1 cellular context compared by ENCODE assay signal in the genomic region with DNA sequence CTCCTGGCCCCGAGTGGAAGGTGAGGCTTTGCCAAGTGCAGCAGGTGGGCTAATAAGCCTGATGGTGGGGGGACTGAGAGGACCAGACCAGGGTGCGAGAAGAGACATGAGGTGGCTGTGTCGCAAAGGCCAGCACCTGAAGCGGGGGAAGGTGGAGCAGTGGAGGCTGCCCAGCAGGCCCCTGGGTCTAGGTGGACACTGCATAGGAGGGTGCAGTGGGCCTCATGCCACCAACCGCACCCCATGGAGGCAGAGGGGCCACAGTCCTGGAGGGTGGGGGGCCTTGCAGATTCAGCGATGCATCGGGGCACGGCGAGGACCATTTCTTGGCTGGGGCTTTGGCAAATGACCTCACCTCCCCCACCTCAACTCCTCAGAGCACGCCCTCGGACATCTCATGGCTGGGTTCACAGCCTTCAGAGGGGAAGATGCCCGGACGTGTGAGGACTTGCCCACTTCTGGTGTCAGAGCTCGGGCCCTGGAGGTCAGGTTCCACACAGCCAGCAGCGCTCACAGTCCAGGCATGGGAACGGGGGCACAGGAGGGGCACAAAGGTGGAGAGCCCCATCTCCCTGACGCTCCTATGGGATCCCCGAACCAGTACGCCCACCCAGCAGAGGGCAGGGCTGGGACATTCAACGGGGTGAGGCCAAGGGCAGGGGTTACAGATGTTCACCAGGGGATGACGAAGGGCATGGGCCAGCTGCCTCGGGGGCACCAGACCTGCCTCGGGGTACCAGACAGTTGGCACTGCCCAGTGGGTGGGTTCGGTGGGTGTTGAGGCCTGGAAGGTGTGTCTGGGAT.
A peak's percentile ranks its signal among the peaks of the same experiment; 100 is the strongest.
TF ChIP-seq lines count a peak whose summit lies in the region.

No MANE protein-coding gene starts in this region.

TF ChIP-seq in HEK293, 187 proteins besides CTCF, POLR2A, EP300 and RAD21 (continued from another document):
- TF ChIP-seq, protein P1, sequence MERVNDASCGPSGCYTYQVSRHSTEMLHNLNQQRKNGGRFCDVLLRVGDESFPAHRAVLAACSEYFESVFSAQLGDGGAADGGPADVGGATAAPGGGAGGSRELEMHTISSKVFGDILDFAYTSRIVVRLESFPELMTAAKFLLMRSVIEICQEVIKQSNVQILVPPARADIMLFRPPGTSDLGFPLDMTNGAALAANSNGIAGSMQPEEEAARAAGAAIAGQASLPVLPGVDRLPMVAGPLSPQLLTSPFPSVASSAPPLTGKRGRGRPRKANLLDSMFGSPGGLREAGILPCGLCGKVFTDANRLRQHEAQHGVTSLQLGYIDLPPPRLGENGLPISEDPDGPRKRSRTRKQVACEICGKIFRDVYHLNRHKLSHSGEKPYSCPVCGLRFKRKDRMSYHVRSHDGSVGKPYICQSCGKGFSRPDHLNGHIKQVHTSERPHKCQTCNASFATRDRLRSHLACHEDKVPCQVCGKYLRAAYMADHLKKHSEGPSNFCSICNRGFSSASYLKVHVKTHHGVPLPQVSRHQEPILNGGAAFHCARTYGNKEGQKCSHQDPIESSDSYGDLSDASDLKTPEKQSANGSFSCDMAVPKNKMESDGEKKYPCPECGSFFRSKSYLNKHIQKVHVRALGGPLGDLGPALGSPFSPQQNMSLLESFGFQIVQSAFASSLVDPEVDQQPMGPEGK (tag by site-specific recombination; IDR thresholded peaks at IDR 0.05), result 0 out of 2 replicates have a peak, but pooled peaks have one; percentile 5
TF ChIP-seq in HEK293: peak in this region for 6.
